ENCODE assay signal across 9 cellular contexts in genomic region chr5:109479260-109479860, GRCh38.
DNase-seq lines count a peak whose midpoint lies in the region; ATAC-seq, FAIRE-seq and TF ChIP-seq lines count a peak whose summit lies in the region.
"Had no signal": no experiment of that assay in that cellular context is flagged by ENCODE, and none has a peak within 500 bp of the region (broad histone marks: within the 10 kb centered on the region; RNA-seq: fewer than 3 reads in every experiment).

No MANE protein-coding gene starts in this region.

- WGBS in esophagus muscularis mucosa = 53% methylated on average over 2 of the region's 2 CpGs

- peaks cover 0 to 6% (median 0%) of the 10 kb centered on the region in 4 donors for H3K4me1 ChIP-seq in esophagus muscularis mucosa

- H3K36me3 ChIP-seq in esophagus muscularis mucosa = no peaks in the 10 kb centered on the region

- no peak overlapping the region for H3K4me3 ChIP-seq in esophagus muscularis mucosa

- peak; percentile 98 for FAIRE-seq in A204.1 (lab: Jason Lieb, UNC)

- TF ChIP-seq EP300 in esophagus muscularis mucosa (IDR thresholded peaks at IDR 0.05) = no peak

- H3K9me3 ChIP-seq in esophagus muscularis mucosa = no peaks in the 10 kb centered on the region

- H3K27ac ChIP-seq in esophagus muscularis mucosa (replicated peaks in 1 of 4) = no peak overlapping the region

- intact Hi-C loops in esophagus muscularis mucosa (cut with DNase I) = loop anchor here (10.0 kb wide), 1 partner anchor 215 kb away; no protein-coding TSS in a partner anchor

- TF ChIP-seq CTCF in esophagus muscularis mucosa (IDR thresholded peaks at IDR 0.05) = peak; percentile 18 to 35 (median 34)

- ATAC-seq in GM18511 (IDR thresholded peaks at IDR 0.05; ENCODE audit: unreplicated experiment) (peak; percentile 77), HG02759 (IDR thresholded peaks at IDR 0.05; ENCODE audit: unreplicated experiment) (no peak), GM19455 (IDR thresholded peaks at IDR 0.05; ENCODE audit: unreplicated experiment) (no peak)
- ATAC-seq: activated CD4-positive, CD25-positive, alpha-beta regulatory T cell treated with anti-CD3 and anti-CD28 coated beads, Interleukin-2, amount 50 U/mL, for 24 hours had no signal

- DNase-seq in NCI-H460 (ENCODE audit: extremely low read depth, low read depth) (peak; percentile 37), esophagus muscularis mucosa (ENCODE audit: extremely low spot score) (no peak), GOT3 (lab: John Stamatoyannopoulos, UW) (no peak)
- no peak for DNase-seq in activated CD4-positive, CD25-positive, alpha-beta regulatory T cell (lab: John Stamatoyannopoulos, UW)

- H3K27me3 ChIP-seq in esophagus muscularis mucosa = no peaks in the 10 kb centered on the region

- no peak for TF ChIP-seq POLR2A in esophagus muscularis mucosa (IDR thresholded peaks at IDR 0.05; ENCODE audit: low read depth)
